10 cellular contexts compared by ENCODE assay signal in genomic region chr3:141798455-141798854, GRCh38. TPM values are rescaled to one million over a fixed set of nuclear protein-coding genes. Genes with fewer than 3 reads are reported as not detected.
DNase-seq lines count a peak whose midpoint lies in the region; ATAC-seq, FAIRE-seq and TF ChIP-seq lines count a peak whose summit lies in the region.
"Had no signal": no experiment of that assay in that cellular context is flagged by ENCODE, and none has a peak within 500 bp of the region (broad histone marks: within the 10 kb centered on the region; RNA-seq: fewer than 3 reads in every experiment).

No MANE protein-coding gene starts in this region.

- peak overlapping the region; percentile 97 to 99 (median 98) for H3K27ac Mint-ChIP-seq in CD4-positive, alpha-beta memory T cell
- no peak overlapping the region for H3K27ac Mint-ChIP-seq in activated CD4-positive, alpha-beta memory T cell treated with anti-CD3 and anti-CD28 coated beads for 36 hours
- no peak overlapping the region for H3K27ac Mint-ChIP-seq in endodermal cell

- CTCF ChIA-PET in CD4-positive, alpha-beta memory T cell (lab: Charles Lee; ENCODE audit: partially characterized antibody): interaction anchor here (1.3 to 5.2 kb wide), 3 partner anchors 47 to 78 kb away, joined by 3 to 55 read pairs (median 35); partner anchors contain the start of genes ATP1B3 and RNF7
- CTCF ChIA-PET in activated CD4-positive, alpha-beta memory T cell treated with anti-CD3 and anti-CD28 coated beads for 36 hours (lab: Charles Lee): interaction anchor here (1.3 to 3.5 kb wide), 3 partner anchors 60 to 77 kb away, joined by 3 to 38 read pairs (median 21); partner anchors contain the start of gene RNF7

- TF ChIP-seq CTCF in left ventricle myocardium inferior (IDR thresholded peaks at IDR 0.05; ENCODE audit: borderline replicate concordance) (no peak), retinal pigment epithelial cell (conservative IDR thresholded peaks at IDR 0.05; ENCODE audit: low read depth, low read length) (no peak), endodermal cell (conservative IDR thresholded peaks at IDR 0.05) (no peak)

- intact Hi-C loops in CD4-positive, alpha-beta memory T cell (cut with micrococcal nuclease): loop anchor here (5.0 kb wide), 3 partner anchors 311 to 1204 kb away; partner anchors contain the start of genes RASA2, U2SURP and XRN1
- intact Hi-C loops in activated CD4-positive, alpha-beta memory T cell treated with anti-CD3 and anti-CD28 coated beads for 36 hours (cut with micrococcal nuclease): loop anchor here (5.0 to 10.0 kb wide), 2 partner anchors 104 to 304 kb away; no protein-coding TSS in a partner anchor
- intact Hi-C loops in left ventricle myocardium inferior (cut with micrococcal nuclease): no loop called here
- intact Hi-C loops in aorta (cut with DNase I): no loop called here

- H3K4me1 ChIP-seq in CD4-positive, alpha-beta memory T cell (ENCODE audit: insufficient read depth, low read length): peaks cover 52% of the 10 kb centered on the region
- peaks cover 29% of the 10 kb centered on the region for H3K4me1 ChIP-seq in left ventricle myocardium inferior
- H3K4me1 ChIP-seq in aorta (ENCODE audit: control insufficient read depth in 1 of 2, insufficient read depth in 2 of 2, low read length in 2 of 2): no peaks in the 10 kb centered on the region
- peaks cover 19% of the 10 kb centered on the region for H3K4me1 ChIP-seq in endodermal cell (ENCODE audit: control insufficient read depth, insufficient read depth, low read length)

- 24 to 34% methylated on average over 11 of the region's 11 CpGs for WGBS in aorta, 2 donors
- WGBS in endodermal cell (ENCODE audit: insufficient coverage in 1 of 2, insufficient read length in 1 of 2), 2 experiments: 87 to 95% methylated on average over 4 to 11 of the region's 11 CpGs

- POLR2A ChIA-PET in CD4-positive, alpha-beta memory T cell (lab: Charles Lee; ENCODE audit: partially characterized antibody): interaction anchor here (0.6 to 5.6 kb wide), 6 partner anchors 15 to 311 kb away, joined by 3 to 87 read pairs (median 8); partner anchors contain the start of genes ATP1B3, RASA2 and RNF7
- POLR2A ChIA-PET in activated CD4-positive, alpha-beta memory T cell treated with anti-CD3 and anti-CD28 coated beads for 36 hours (lab: Charles Lee): interaction anchor here (2.8 to 3.3 kb wide), 2 partner anchors 59 to 79 kb away, joined by 21 to 23 read pairs; partner anchors contain the start of genes ATP1B3 and RNF7

- peak overlapping the region; percentile 65 for H3K27ac ChIP-seq in CD4-positive, alpha-beta memory T cell (ENCODE audit: low read depth, low read length)
- H3K27ac ChIP-seq in left ventricle myocardium inferior (replicated peaks): no peak overlapping the region
- no peak overlapping the region for H3K27ac ChIP-seq in aorta (ENCODE audit: low read depth in 1 of 2, low read length in 2 of 2)
- H3K27ac ChIP-seq in endodermal cell (ENCODE audit: low read depth, low read length): no peak overlapping the region

- no peak overlapping the region for H3K9ac ChIP-seq in endodermal cell (ENCODE audit: extremely low read depth, low read length, poor library complexity, severe bottlenecking)

- no peak for DNase-seq in CD4-positive, alpha-beta memory T cell
- DNase-seq in activated CD4-positive, alpha-beta memory T cell treated with anti-CD3 and anti-CD28 coated beads for 36 hours: peak; percentile 11
- DNase-seq in left ventricle myocardium inferior (peak; percentile 36), retinal pigment epithelial cell (ENCODE audit: low read depth) (peak; percentile 35), aorta (no peak), GM12892 (ENCODE audit: insufficient read length) (no peak), endodermal cell (no peak)
- DNase-seq: dorsolateral prefrontal cortex had no signal

- ATAC-seq in GM18861 (IDR thresholded peaks at IDR 0.05; ENCODE audit: unreplicated experiment): no peak
- no peak for ATAC-seq in aorta (ENCODE audit: low FRiP score)

- H3K36me3 ChIP-seq in CD4-positive, alpha-beta memory T cell (ENCODE audit: insufficient read depth, low read length): no peaks in the 10 kb centered on the region
- H3K36me3 ChIP-seq in left ventricle myocardium inferior (no peaks in the 10 kb centered on the region), aorta (ENCODE audit: control insufficient read depth in 1 of 2, insufficient read depth in 2 of 2, low read length in 1 of 2) (no peaks in the 10 kb centered on the region), endodermal cell (ENCODE audit: control insufficient read depth, insufficient read depth, low read length) (no peaks in the 10 kb centered on the region)

- peak overlapping the region in 1 of 2 donors; percentile 76 for H3K4me3 ChIP-seq in CD4-positive, alpha-beta memory T cell (ENCODE audit: low read length in 2 of 2)
- no peak overlapping the region for H3K4me3 ChIP-seq in left ventricle myocardium inferior
- H3K4me3 ChIP-seq in retinal pigment epithelial cell (ENCODE audit: low read length): no peak overlapping the region
- H3K4me3 ChIP-seq in aorta (ENCODE audit: low read length in 2 of 2): no peak overlapping the region
- no peak overlapping the region for H3K4me3 ChIP-seq in endodermal cell (ENCODE audit: low read length)

- peaks cover 0 to 2% of the 10 kb centered on the region in 2 donors for H3K27me3 Mint-ChIP-seq in CD4-positive, alpha-beta memory T cell
- H3K27me3 Mint-ChIP-seq in activated CD4-positive, alpha-beta memory T cell treated with anti-CD3 and anti-CD28 coated beads for 36 hours: no peaks in the 10 kb centered on the region
- H3K27me3 Mint-ChIP-seq in endodermal cell (ENCODE audit: insufficient read depth): no peaks in the 10 kb centered on the region

- H3K27me3 ChIP-seq in CD4-positive, alpha-beta memory T cell (ENCODE audit: insufficient read depth, low read length): no peaks in the 10 kb centered on the region
- no peaks in the 10 kb centered on the region for H3K27me3 ChIP-seq in left ventricle myocardium inferior (ENCODE audit: low read depth)
- no peaks in the 10 kb centered on the region for H3K27me3 ChIP-seq in aorta (ENCODE audit: control insufficient read depth in 1 of 2, insufficient read depth in 2 of 2, low read length in 1 of 2)
- no peaks in the 10 kb centered on the region for H3K27me3 ChIP-seq in endodermal cell (ENCODE audit: control insufficient read depth, insufficient read depth, low read length, poor library complexity, severe bottlenecking)
- H3K27me3 ChIP-seq: dorsolateral prefrontal cortex had no signal

- no peaks in the 10 kb centered on the region for H3K9me3 Mint-ChIP-seq in CD4-positive, alpha-beta memory T cell
- peaks cover 2% of the 10 kb centered on the region for H3K9me3 Mint-ChIP-seq in activated CD4-positive, alpha-beta memory T cell treated with anti-CD3 and anti-CD28 coated beads for 36 hours
- peaks cover 5% of the 10 kb centered on the region for H3K9me3 Mint-ChIP-seq in endodermal cell

- H3K4me1 Mint-ChIP-seq in CD4-positive, alpha-beta memory T cell: peaks cover 43 to 56% (median 52%) of the 10 kb centered on the region in 4 donors
- peaks cover 48% of the 10 kb centered on the region for H3K4me1 Mint-ChIP-seq in activated CD4-positive, alpha-beta memory T cell treated with anti-CD3 and anti-CD28 coated beads for 36 hours (ENCODE audit: low read depth)
- H3K4me1 Mint-ChIP-seq in endodermal cell: peaks cover 30% of the 10 kb centered on the region

- H3K36me3 Mint-ChIP-seq in CD4-positive, alpha-beta memory T cell: peaks cover 0 to 5% of the 10 kb centered on the region in 2 donors
- H3K36me3 Mint-ChIP-seq in activated CD4-positive, alpha-beta memory T cell treated with anti-CD3 and anti-CD28 coated beads for 36 hours: no peaks in the 10 kb centered on the region
- no peaks in the 10 kb centered on the region for H3K36me3 Mint-ChIP-seq in endodermal cell (ENCODE audit: low read depth)

- no peaks in the 10 kb centered on the region for H3K9me3 ChIP-seq in CD4-positive, alpha-beta memory T cell (ENCODE audit: control insufficient read depth in 1 of 2, low read length in 2 of 2)
- H3K9me3 ChIP-seq in left ventricle myocardium inferior (replicated peaks): peaks cover 16% of the 10 kb centered on the region
- no peaks in the 10 kb centered on the region for H3K9me3 ChIP-seq in aorta (ENCODE audit: control insufficient read depth, low read length)
- H3K9me3 ChIP-seq in endodermal cell (ENCODE audit: control insufficient read depth, low read length): no peaks in the 10 kb centered on the region

- FAIRE-seq in GM12892 (lab: Jason Lieb, UNC): no peak

- TF ChIP-seq POLR2A in GM12892 (IDR thresholded peaks at IDR 0.05; ENCODE audit: low read depth, low read length): no peak

- peak overlapping the region in 7 of 8 donors; percentile 90 to 96 (median 92) for H3K4me3 Mint-ChIP-seq in CD4-positive, alpha-beta memory T cell
- no peak overlapping the region for H3K4me3 Mint-ChIP-seq in activated CD4-positive, alpha-beta memory T cell treated with anti-CD3 and anti-CD28 coated beads for 36 hours
- H3K4me3 Mint-ChIP-seq in endodermal cell: no peak overlapping the region

RNA-seq across cellular contexts. Expression of gene GRK7, which starts 35.2 kb away (rescaled TPM):
- total RNA-seq in CD4-positive, alpha-beta memory T cell: under 1 TPM in 1 of 2 experiments, not detected in 1; 0.25 TPM
- polyA plus RNA-seq in CD4-positive, alpha-beta memory T cell: not detected
- not detected for total RNA-seq in activated CD4-positive, alpha-beta memory T cell treated with anti-CD3 and anti-CD28 coated beads for 36 hours
- total RNA-seq in left ventricle myocardium inferior: not detected
- under 1 TPM in 1 of 2 donors, not detected in 1; 0.23 TPM for total RNA-seq in aorta
- not detected for polyA plus RNA-seq in aorta
- not detected for polyA plus RNA-seq in GM12892 (2012; ENCODE audit: missing spikeins)
- total RNA-seq in endodermal cell: not detected
- polyA plus RNA-seq in endodermal cell (2013, experiment 1 of 2): not detected
- not detected for polyA plus RNA-seq in endodermal cell (2013, experiment 2 of 2)
- total RNA-seq: pulmonary artery endothelial cell had no signal

Comparison
In these comparisons a context has a peak if more than half of its experiments do, and no peak if none do; other contexts are left out.
1. DNase-seq: peak in activated CD4-positive, alpha-beta memory T cell treated with anti-CD3 and anti-CD28 coated beads for 36 hours (single experiment), left ventricle myocardium inferior (single experiment) and retinal pigment epithelial cell (single experiment); none in CD4-positive, alpha-beta memory T cell (0 of 5), aorta (0 of 2), GM12892 (single experiment) and endodermal cell (single experiment).
2. H3K27ac Mint-ChIP-seq: peak in CD4-positive, alpha-beta memory T cell (7 of 7); none in activated CD4-positive, alpha-beta memory T cell treated with anti-CD3 and anti-CD28 coated beads for 36 hours (single experiment) and endodermal cell (single experiment).
3. H3K4me3 Mint-ChIP-seq: peak in CD4-positive, alpha-beta memory T cell (7 of 8); none in activated CD4-positive, alpha-beta memory T cell treated with anti-CD3 and anti-CD28 coated beads for 36 hours (single experiment) and endodermal cell (single experiment).
4. intact Hi-C loops: an anchor here in CD4-positive, alpha-beta memory T cell (5.0 kb wide) and activated CD4-positive, alpha-beta memory T cell treated with anti-CD3 and anti-CD28 coated beads for 36 hours (5.0 to 10.0 kb wide); none called in left ventricle myocardium inferior and aorta.